Comparison of ENCODE assay signal across 26 cellular contexts in the genomic region with DNA sequence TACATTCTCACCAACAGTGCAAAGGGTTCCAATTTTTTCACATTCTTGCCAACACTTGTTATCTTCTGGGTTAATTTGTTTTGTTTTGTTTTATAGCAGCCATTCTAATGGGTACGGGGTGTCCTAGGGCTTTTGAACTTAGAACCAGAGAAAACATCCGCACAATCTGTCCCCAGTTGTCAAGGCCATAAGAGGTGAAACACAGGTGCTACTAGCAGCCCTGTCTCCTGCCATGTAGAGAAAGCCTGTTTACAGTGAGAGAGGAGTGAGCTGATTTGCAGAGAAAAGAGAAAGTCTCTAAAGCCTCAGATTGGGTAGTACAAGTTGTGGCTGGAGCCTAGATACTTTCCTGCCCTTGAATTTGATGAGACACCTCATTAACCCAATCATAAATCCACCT. TPM values are rescaled to one million over a fixed set of nuclear protein-coding genes. Genes with fewer than 3 reads are reported as not detected.
"Had no signal": no experiment of that assay in that cellular context is flagged by ENCODE, and none has a peak within 500 bp of the region (broad histone marks: within the 10 kb centered on the region; RNA-seq: fewer than 3 reads in every experiment).

No MANE protein-coding gene starts in this region.

- H3K4me1 Mint-ChIP-seq: activated CD4-positive, alpha-beta memory T cell treated with anti-CD3 and anti-CD28 coated beads, Interleukin-2, amount 10 ng/mL, durations not matched to agents 7 days and 5 days; activated CD4-positive, alpha-beta T cell treated with anti-CD3 and anti-CD28 coated beads, Interleukin-2, amount 10 ng/mL, durations not matched to agents 7 days and 5 days; activated T-helper 17 cell treated with anti-CD3 and anti-CD28 coated beads, Interleukin-2, amount 50 U/mL, for 72 hours had no signal

- ATAC-seq: activated T-helper 17 cell treated with anti-CD3 and anti-CD28 coated beads, Interleukin-2, amount 50 U/mL, for 72 hours; heart right ventricle; naive thymus-derived CD4-positive, alpha-beta T cell; WTC11 had no signal

- H3K27ac Mint-ChIP-seq: activated CD4-positive, alpha-beta memory T cell treated with anti-CD3 and anti-CD28 coated beads, Interleukin-2, amount 10 ng/mL, durations not matched to agents 7 days and 5 days; activated CD4-positive, alpha-beta T cell treated with anti-CD3 and anti-CD28 coated beads, Interleukin-2, amount 10 ng/mL, durations not matched to agents 7 days and 5 days; activated T-cell treated with anti-CD3 and anti-CD28 coated beads, Interleukin-2, amount 50 U/mL, for 24 hours; activated T-helper 17 cell treated with anti-CD3 and anti-CD28 coated beads, Interleukin-2, amount 50 U/mL, for 72 hours; neural progenitor cell; WTC11 had no signal

- H3K27me3 Mint-ChIP-seq: activated T-cell treated with anti-CD3 and anti-CD28 coated beads, Interleukin-2, amount 50 U/mL, for 24 hours; activated T-helper 17 cell treated with anti-CD3 and anti-CD28 coated beads, Interleukin-2, amount 50 U/mL, for 72 hours had no signal

- DNase-seq: activated CD4-positive, alpha-beta memory T cell treated with anti-CD3 and anti-CD28 coated beads, Interleukin-2, amount 10 ng/mL, durations not matched to agents 7 days and 5 days; activated CD4-positive, alpha-beta T cell treated with anti-CD3 and anti-CD28 coated beads for 1 hour; activated CD4-positive, alpha-beta T cell treated with anti-CD3 and anti-CD28 coated beads, Interleukin-2, amount 10 ng/mL, durations not matched to agents 7 days and 5 days; activated CD8-positive, alpha-beta memory T cell treated with anti-CD3 and anti-CD28 coated beads, Interleukin-2, amount 50 U/mL, for 48 hours; activated gamma-delta T cell treated with Interleukin-2 at 50 U/mL for 16 hours; activated naive CD4-positive, alpha-beta T cell treated with anti-CD3 and anti-CD28 coated beads, Interleukin-2, amount 50 U/mL, for 16 hours; activated T-cell treated with anti-CD3 and anti-CD28 coated beads, Interleukin-2, amount 50 U/mL, for 24 hours; amniotic stem cell; central memory CD4-positive, alpha-beta T cell; effector CD8-positive, alpha-beta T cell; esophagus squamous epithelium; foreskin melanocyte; heart right ventricle; kidney glomerular epithelial cell; left ventricle myocardium inferior; naive thymus-derived CD4-positive, alpha-beta T cell; occipital lobe; stimulated activated CD4-positive, alpha-beta T cell treated with anti-CD3 and anti-CD28 coated beads, Interleukin-15, amount 100 ng/mL, for 24 hours; stimulated activated CD4-positive, alpha-beta T cell treated with anti-CD3 and anti-CD28 coated beads, Interleukin-2, amount 100 ng/mL, for 24 hours; stimulated activated naive CD4-positive, alpha-beta T cell; T-helper 2 cell; tibial artery had no signal

- H3K4me3 Mint-ChIP-seq: activated CD4-positive, alpha-beta memory T cell treated with anti-CD3 and anti-CD28 coated beads, Interleukin-2, amount 10 ng/mL, durations not matched to agents 7 days and 5 days; activated CD4-positive, alpha-beta T cell treated with anti-CD3 and anti-CD28 coated beads, Interleukin-2, amount 10 ng/mL, durations not matched to agents 7 days and 5 days; activated T-cell treated with anti-CD3 and anti-CD28 coated beads, Interleukin-2, amount 50 U/mL, for 24 hours; activated T-helper 17 cell treated with anti-CD3 and anti-CD28 coated beads, Interleukin-2, amount 50 U/mL, for 72 hours; naive thymus-derived CD4-positive, alpha-beta T cell; neural progenitor cell; WTC11 had no signal

- H3K9me3 Mint-ChIP-seq: activated CD4-positive, alpha-beta memory T cell treated with anti-CD3 and anti-CD28 coated beads, Interleukin-2, amount 10 ng/mL, durations not matched to agents 7 days and 5 days; activated CD4-positive, alpha-beta T cell treated with anti-CD3 and anti-CD28 coated beads, Interleukin-2, amount 10 ng/mL, durations not matched to agents 7 days and 5 days; activated T-cell treated with anti-CD3 and anti-CD28 coated beads, Interleukin-2, amount 50 U/mL, for 24 hours; activated T-helper 17 cell treated with anti-CD3 and anti-CD28 coated beads, Interleukin-2, amount 50 U/mL, for 72 hours; neural progenitor cell; WTC11 had no signal

RNA-seq across cellular contexts. Expression of a gene that starts 46.4 kb away (rescaled TPM):
- total RNA-seq: glomerular endothelial cell had no signal
